In genomic region chr16:68230956-68231355, GRCh38 we compare ENCODE assay signal across 21 cellular contexts. TPM values are rescaled to one million over a fixed set of nuclear protein-coding genes. Genes with fewer than 3 reads are reported as not detected.
"Had no signal": no experiment of that assay in that cellular context is flagged by ENCODE, and none has a peak within 500 bp of the region (broad histone marks: within the 10 kb centered on the region; RNA-seq: fewer than 3 reads in every experiment).

No MANE protein-coding gene starts in this region.

- H3K9me3 ChIP-seq: gastroesophageal sphincter, mucosa of descending colon, right atrium auricular region, upper lobe of left lung had no signal

- FAIRE-seq: astrocyte, colon, endometrium had no signal

- H3K4me2 ChIP-seq: hepatocyte, smooth muscle cell had no signal

- H3K27ac ChIP-seq: cardiac muscle cell, gastroesophageal sphincter, hepatocyte, right atrium auricular region had no signal

- H3K36me3 ChIP-seq: cardiac muscle cell, right atrium auricular region had no signal

- H3K27ac Mint-ChIP-seq: activated T-helper 1 cell treated with anti-CD3 and anti-CD28 coated beads, Interleukin-12 subunit alpha, Interleukin-12 subunit beta, Interleukin-2, Interleukin-4 antibody, amounts not matched to agents 30 ng/mL and 10 ng/mL and 1 ng/mL, durations not matched to agents 14 hours and 24 hours and 36 hours had no signal

- H3K9me3 Mint-ChIP-seq: activated T-helper 1 cell treated with anti-CD3 and anti-CD28 coated beads, Interleukin-12 subunit alpha, Interleukin-12 subunit beta, Interleukin-2, Interleukin-4 antibody, amounts not matched to agents 30 ng/mL and 10 ng/mL and 1 ng/mL, durations not matched to agents 14 hours and 24 hours and 36 hours; naive thymus-derived CD4-positive, alpha-beta T cell; stimulated activated naive CD8-positive, alpha-beta T cell treated with anti-CD3 and anti-CD28 coated beads, Interleukin-15, Interleukin-2, amounts not matched to agents 100 ng/mL and 50 ng/mL, for 24 hours had no signal

- H2AFZ ChIP-seq: hepatocyte had no signal

- DNase-seq: activated CD4-positive, alpha-beta T cell treated with anti-CD3 and anti-CD28 coated beads, Interleukin-2, amount 50 U/mL, for 4 hours; activated naive CD4-positive, alpha-beta T cell treated with Interleukin-2 at 50 U/mL for 16 hours; islet precursor cell; mucosa of descending colon; naive thymus-derived CD4-positive, alpha-beta T cell; SHP77 treated with DMSO at 0.1 percent for 48 hours; stimulated activated CD4-positive, alpha-beta T cell treated with anti-CD3 and anti-CD28 coated beads, Interleukin-4, amount 100 ng/mL, for 4 hours; stimulated activated CD8-positive, alpha-beta memory T cell treated with anti-CD3 and anti-CD28 coated beads, Interleukin-4, amount 100 ng/mL, for 48 hours; upper lobe of left lung had no signal

- H3K27me3 ChIP-seq: gastroesophageal sphincter, hepatocyte, right atrium auricular region, upper lobe of left lung had no signal

- H3K27me3 Mint-ChIP-seq: naive thymus-derived CD4-positive, alpha-beta T cell; stimulated activated naive CD8-positive, alpha-beta T cell treated with anti-CD3 and anti-CD28 coated beads, Interleukin-15, Interleukin-2, amounts not matched to agents 100 ng/mL and 50 ng/mL, for 24 hours had no signal

- ATAC-seq: gastroesophageal sphincter; left lobe of liver; mucosa of descending colon; naive thymus-derived CD4-positive, alpha-beta T cell had no signal

- H3K4me3 Mint-ChIP-seq: activated T-helper 1 cell treated with anti-CD3 and anti-CD28 coated beads, Interleukin-12 subunit alpha, Interleukin-12 subunit beta, Interleukin-2, Interleukin-4 antibody, amounts not matched to agents 30 ng/mL and 10 ng/mL and 1 ng/mL, durations not matched to agents 14 hours and 24 hours and 36 hours; naive thymus-derived CD4-positive, alpha-beta T cell; stimulated activated naive CD8-positive, alpha-beta T cell treated with anti-CD3 and anti-CD28 coated beads, Interleukin-15, Interleukin-2, amounts not matched to agents 100 ng/mL and 50 ng/mL, for 24 hours had no signal

- H3K4me3 ChIP-seq: cardiac muscle cell, gastroesophageal sphincter, hepatocyte, mucosa of descending colon, right atrium auricular region, smooth muscle cell, upper lobe of left lung had no signal

RNA-seq across cellular contexts. Expression of gene ESRP2, which starts 5.0 kb away (rescaled TPM):
- total RNA-seq: naive thymus-derived CD4-positive, alpha-beta T cell; temporal lobe had no signal
